23 cellular contexts compared by ENCODE assay signal in the genomic region with DNA sequence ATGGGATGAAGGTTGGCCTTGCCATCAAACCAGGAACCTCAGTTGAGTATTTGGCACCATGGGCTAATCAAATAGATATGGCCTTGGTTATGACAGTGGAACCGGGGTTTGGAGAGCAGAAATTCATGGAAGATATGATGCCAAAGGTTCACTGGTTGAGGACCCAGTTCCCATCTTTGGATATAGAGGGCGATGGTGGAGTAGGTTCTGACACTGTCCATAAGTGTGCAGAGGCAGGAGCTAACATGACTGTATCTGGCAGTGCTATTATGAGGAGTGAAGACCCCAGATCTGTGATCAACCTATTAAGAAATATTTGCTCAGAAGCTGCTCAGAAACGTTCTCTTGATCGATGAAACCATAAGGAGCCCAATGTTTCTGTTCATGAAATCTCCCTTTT. TPM values are rescaled to one million over a fixed set of nuclear protein-coding genes. Genes with fewer than 3 reads are reported as not detected.
DNase-seq lines count a peak whose midpoint lies in the region; ATAC-seq and TF ChIP-seq lines count a peak whose summit lies in the region.
"Had no signal": no experiment of that assay in that cellular context is flagged by ENCODE, and none has a peak within 500 bp of the region (broad histone marks: within the 10 kb centered on the region; RNA-seq: fewer than 3 reads in every experiment).

No MANE protein-coding gene starts in this region.

- no peak for TF ChIP-seq EP300 in upper lobe of left lung (IDR thresholded peaks at IDR 0.05)

- in situ Hi-C loops in brain microvascular endothelial cell (cut with HindIII; ENCODE audit: low pct_ligation_motif_present, low sequenced_read_pairs) = no loop called here

- H3K4me3 ChIP-seq in brain microvascular endothelial cell (ENCODE audit: low read depth, low read length) = no peak overlapping the region
- no peak overlapping the region for H3K4me3 ChIP-seq in upper lobe of left lung
- H3K4me3 ChIP-seq: GM12878, upper lobe of right lung had no signal

- peak; percentile 6 for DNase-seq in DMS 273 (lab: John Stamatoyannopoulos, UW; ENCODE audit: unreplicated experiment)
- DNase-seq in DMS 273 treated with DMSO at 0.1 percent for 48 hours (lab: John Stamatoyannopoulos, UW) = no peak
- DNase-seq in NCI-H69 (lab: John Stamatoyannopoulos, UW) = peak; percentile 6
- DNase-seq in brain microvascular endothelial cell = no peak
- DNase-seq in left lobe of liver (ENCODE audit: low spot score) = no peak
- DNase-seq in upper lobe of left lung = no peak
- DNase-seq in DMS153 treated with DMSO at 0.1 percent for 48 hours (lab: John Stamatoyannopoulos, UW; ENCODE audit: unreplicated experiment) = no peak
- DNase-seq: 8988T; activated B cell treated with CpG ODN at 0.5 μM for 24 hours; activated CD4-positive, alpha-beta memory T cell treated with anti-CD3 and anti-CD28 coated beads for 36 hours; activated naive CD4-positive, alpha-beta T cell; activated T-cell treated with anti-CD3 and anti-CD28 coated beads for 4 hours; amygdala; C1 segment of cervical spinal cord; effector memory CD8-positive, alpha-beta T cell; HFFc6; NCI-H1417 treated with DMSO at 0.1 percent for 48 hours; NCI-H526 treated with DMSO at 0.1 percent for 48 hours; upper lobe of right lung had no signal

- 72 to 84% methylated on average over 4 of the region's 4 CpGs for WGBS in upper lobe of left lung, 2 donors

- H3K27ac ChIP-seq in brain microvascular endothelial cell = no peak overlapping the region
- H3K27ac ChIP-seq in upper lobe of left lung = no peak overlapping the region
- H3K27ac ChIP-seq: upper lobe of right lung had no signal

- H3K4me1 ChIP-seq in upper lobe of left lung = peaks cover 10 to 16% (median 14%) of the 10 kb centered on the region in 4 donors

- H3K27me3 ChIP-seq in brain microvascular endothelial cell (replicated peaks) (no peaks in the 10 kb centered on the region), upper lobe of left lung (no peaks in the 10 kb centered on the region)
- H3K27me3 ChIP-seq: upper lobe of right lung had no signal

- no peaks in the 10 kb centered on the region for H3K9me3 ChIP-seq in upper lobe of left lung
- H3K9me3 ChIP-seq: upper lobe of right lung had no signal

- TF ChIP-seq POLR2A in upper lobe of left lung (IDR thresholded peaks at IDR 0.05) = no peak

- peak; percentile 28 for ATAC-seq in left lobe of liver
- ATAC-seq in upper lobe of left lung (ENCODE audit: low FRiP score in 2 of 2) = no peak
- ATAC-seq in HG02571 (IDR thresholded peaks at IDR 0.05; ENCODE audit: unreplicated experiment) = no peak
- ATAC-seq: effector memory CD8-positive, alpha-beta T cell; GM12878; upper lobe of right lung had no signal

- peak; percentile 48 for TF ChIP-seq CTCF in brain microvascular endothelial cell (IDR thresholded peaks at IDR 0.05; ENCODE audit: low read depth, low read length, missing control alignments)
- TF ChIP-seq CTCF in upper lobe of left lung (IDR thresholded peaks at IDR 0.05) = no peak

- H3K36me3 ChIP-seq in brain microvascular endothelial cell (replicated peaks) (no peaks in the 10 kb centered on the region), upper lobe of left lung (no peaks in the 10 kb centered on the region)
- H3K36me3 ChIP-seq: upper lobe of right lung had no signal

RNA-seq across cellular contexts. Expression of a gene that starts 0.6 kb away (rescaled TPM):
- total RNA-seq in left lobe of liver = not detected
- not detected for total RNA-seq in upper lobe of left lung
- total RNA-seq: activated B cell treated with CpG ODN at 0.5 μM for 24 hours; GM12878; liver; T-helper 2 cell treated with Interferon-gamma antibody and Interleukin-4, amounts not matched to agents 100 ng/mL and 5 ng/mL, for 36 hours; upper lobe of right lung had no signal

RNA-seq across cellular contexts. Expression of a gene that starts 30.6 kb away (rescaled TPM):
- not detected for total RNA-seq in left lobe of liver
- total RNA-seq in upper lobe of left lung = under 1 TPM in 2 of 6 donors, not detected in 4; 0.13 to 0.39 TPM
- total RNA-seq: activated B cell treated with CpG ODN at 0.5 μM for 24 hours, GM12878, liver, upper lobe of right lung had no signal

RNA-seq across cellular contexts. Expression of a gene that starts 53.3 kb away (rescaled TPM):
- total RNA-seq in left lobe of liver (21.3 TPM), upper lobe of left lung (100 to 1,000 TPM in 2 of 6 donors, 10 to 100 TPM in 4; 47.4 to 122 (median 85.1) TPM)

Comparison
In these comparisons a context has a peak if more than half of its experiments do, and no peak if none do; other contexts are left out.
1. DNase-seq: peak in DMS 273 (single experiment) and NCI-H69 (single experiment); none in DMS 273 treated with DMSO at 0.1 percent for 48 hours (single experiment), brain microvascular endothelial cell (single experiment), left lobe of liver (single experiment), upper lobe of left lung (0 of 2) and DMS153 treated with DMSO at 0.1 percent for 48 hours (single experiment).